In genomic region chr5:152514827-152515397, GRCh38 we compare ENCODE assay signal across 8 cellular contexts.
DNase-seq lines count a peak whose midpoint lies in the region; ATAC-seq, FAIRE-seq and TF ChIP-seq lines count a peak whose summit lies in the region.

No MANE protein-coding gene starts in this region.

- peak; percentile 65 for ATAC-seq in SK-N-SH treated with all-trans-retinoic acid at 6 μM for 48 hours
- ATAC-seq in HG03139 (IDR thresholded peaks at IDR 0.05; ENCODE audit: unreplicated experiment): no peak
- no peak for ATAC-seq in HG03175 (IDR thresholded peaks at IDR 0.05; ENCODE audit: unreplicated experiment)

- no peaks in the 10 kb centered on the region for H4K20me1 ChIP-seq in keratinocyte (ENCODE audit: control insufficient read depth, extremely low read depth, insufficient read depth, low read length)

- H3K27me3 ChIP-seq in keratinocyte (ENCODE audit: control insufficient read depth, extremely low read depth, insufficient read depth, low read length): no peaks in the 10 kb centered on the region

- no peak overlapping the region for H3K4me2 ChIP-seq in keratinocyte (ENCODE audit: control insufficient read depth, extremely low read depth, insufficient read depth, low read depth, low read length)

- no peaks in the 10 kb centered on the region for H3K9me1 ChIP-seq in keratinocyte (ENCODE audit: control insufficient read depth, extremely low read depth, insufficient read depth, low read length)

- no peaks in the 10 kb centered on the region for H3K9me3 ChIP-seq in keratinocyte (ENCODE audit: control insufficient read depth, low read depth, low read length)

- no peaks in the 10 kb centered on the region for H3K79me2 ChIP-seq in keratinocyte (ENCODE audit: control insufficient read depth, insufficient read depth, low read length)

- no peak for TF ChIP-seq EP300 in Ishikawa (IDR thresholded peaks at IDR 0.05; ENCODE audit: borderline replicate concordance)

- no peak overlapping the region for H3K27ac ChIP-seq in keratinocyte (ENCODE audit: control insufficient read depth, insufficient read depth, low read length)

- no peak overlapping the region for H2AFZ ChIP-seq in keratinocyte (ENCODE audit: control insufficient read depth, low read length)

- no peak for FAIRE-seq in keratinocyte (lab: Jason Lieb, UNC)

- peak in 2 of 3 experiments; percentile 26 to 30 for TF ChIP-seq CTCF in keratinocyte (optimal IDR thresholded peaks at IDR 0.05 in 1 of 3, IDR thresholded peaks at IDR 0.05 in 1 of 3, conservative IDR thresholded peaks at IDR 0.05 in 1 of 3; ENCODE audit: extremely low read depth in 1 of 3, insufficient read depth in 2 of 3, low read length in 3 of 3)

- H3K4me3 ChIP-seq in keratinocyte (ENCODE audit: control insufficient read depth in 2 of 3, extremely low read depth in 1 of 3, insufficient read depth in 2 of 3, low read depth in 1 of 3, low read length in 3 of 3): no peak overlapping the region

- dilution Hi-C loops in keratinocyte (cut with MboI; ENCODE audit: extremely low pct_ligation_motif_present, low sequenced_read_pairs): no loop called here

- no peaks in the 10 kb centered on the region for H3K4me1 ChIP-seq in keratinocyte (ENCODE audit: control insufficient read depth, extremely low read depth, insufficient read depth, low read length)

- DNase-seq in Daoy (ENCODE audit: low read depth) (peak; percentile 20), keratinocyte (ENCODE audit: low read depth, low spot score) (no peak), H4 (ENCODE audit: low spot score) (no peak)
- no peak for DNase-seq in activated T-cell treated with anti-CD3 and anti-CD28 coated beads, Interleukin-2, amount 50 U/mL, for 48 hours

- no peaks in the 10 kb centered on the region for H3K36me3 ChIP-seq in keratinocyte (ENCODE audit: control insufficient read depth in 2 of 2, extremely low read depth in 1 of 2, insufficient read depth in 2 of 2, low read length in 2 of 2)

- no peak overlapping the region for H3K9ac ChIP-seq in keratinocyte (ENCODE audit: control insufficient read depth, extremely low read depth, insufficient read depth, low read length)

- TF ChIP-seq RAD21 in Ishikawa (IDR thresholded peaks at IDR 0.05; ENCODE audit: low read depth): 0 out of 2 replicates have a peak, but pooled peaks have one; percentile 19

TF ChIP-seq in Ishikawa, 13 proteins besides CTCF, POLR2A, EP300 and RAD21:
- TF ChIP-seq EGR1 (IDR thresholded peaks at IDR 0.05) (no peak), MAX (IDR thresholded peaks at IDR 0.05) (no peak), CEBPB (IDR thresholded peaks at IDR 0.05) (no peak), USF1 (IDR thresholded peaks at IDR 0.05) (no peak), FOXM1 (IDR thresholded peaks at IDR 0.05; ENCODE audit: borderline replicate concordance, low read depth) (no peak), TCF12 (IDR thresholded peaks at IDR 0.05; ENCODE audit: low read depth) (no peak), TEAD4 (IDR thresholded peaks at IDR 0.05) (no peak), TAF1 (IDR thresholded peaks at IDR 0.05; ENCODE audit: low read depth) (no peak), ZBTB7A (IDR thresholded peaks at IDR 0.05; ENCODE audit: low read depth) (no peak), REST (IDR thresholded peaks at IDR 0.05; ENCODE audit: low read depth) (no peak), CREB1 (IDR thresholded peaks at IDR 0.05; ENCODE audit: low read depth) (no peak), YY1 (IDR thresholded peaks at IDR 0.05; ENCODE audit: low read depth) (no peak), NFIC (IDR thresholded peaks at IDR 0.05) (no peak)

TF ChIP-seq in SK-N-SH treated with all-trans-retinoic acid at 6 μM for 48 hours, 23 proteins besides CTCF, POLR2A, EP300 and RAD21:
- TF ChIP-seq ZNF8 (CRISPR knock-in tag; IDR thresholded peaks at IDR 0.05): no peak
- no peak for TF ChIP-seq CREB5 (CRISPR knock-in tag; IDR thresholded peaks at IDR 0.05; ENCODE audit: low read depth)
- TF ChIP-seq BACH2 (CRISPR knock-in tag; IDR thresholded peaks at IDR 0.05; ENCODE audit: borderline replicate concordance): no peak
- TF ChIP-seq ZNF565 (CRISPR knock-in tag; conservative IDR thresholded peaks at IDR 0.05; ENCODE audit: low read depth): no peak
- no peak for TF ChIP-seq CSRNP3 (CRISPR knock-in tag; IDR thresholded peaks at IDR 0.05)
- TF ChIP-seq ZFP3 (CRISPR knock-in tag; IDR thresholded peaks at IDR 0.05): no peak
- TF ChIP-seq PPARA (CRISPR knock-in tag; IDR thresholded peaks at IDR 0.05; ENCODE audit: borderline replicate concordance): no peak
- no peak for TF ChIP-seq TSHZ2 (CRISPR knock-in tag; IDR thresholded peaks at IDR 0.05)
